ENCODE assay signal across 1 cellular context in the genomic region with DNA sequence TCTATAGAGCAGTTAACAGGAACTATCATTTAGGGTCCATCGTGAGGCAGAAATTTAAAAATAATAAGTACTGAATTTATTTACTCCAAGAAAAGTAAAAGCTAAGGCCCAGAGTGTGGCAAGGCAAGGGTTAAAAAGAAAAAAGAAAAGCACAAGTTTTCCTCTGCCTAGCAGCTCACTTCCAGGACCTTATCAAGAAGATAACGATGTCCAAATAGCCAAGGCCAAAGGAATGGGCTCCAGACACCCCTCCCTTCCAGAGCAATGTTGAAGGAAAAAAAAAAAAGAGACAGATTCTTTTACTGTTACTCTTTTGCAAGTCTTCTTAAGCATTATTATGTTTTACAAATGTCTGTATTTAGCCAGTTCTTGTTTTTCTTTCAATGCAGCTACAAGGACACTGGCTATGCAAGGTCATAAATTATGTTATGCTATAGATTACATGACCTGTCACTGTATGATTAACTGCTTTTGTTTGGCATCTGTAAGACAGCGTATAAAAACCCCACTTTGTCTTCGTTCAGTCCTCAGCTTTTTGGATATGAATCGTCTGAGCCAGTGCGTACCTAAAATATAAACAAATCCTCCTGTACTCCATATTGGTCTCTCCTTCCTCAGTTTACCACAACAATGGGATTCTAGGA.
TF ChIP-seq lines count a peak whose summit lies in the region.

No MANE protein-coding gene starts in this region.

TF ChIP-seq in HepG2, 621 proteins besides CTCF, POLR2A, EP300 and RAD21:
- TF ChIP-seq ZFP41 (CRISPR knock-in tag; IDR thresholded peaks at IDR 0.05; ENCODE audit: borderline replicate concordance) (no peak), ZNF652 (CRISPR knock-in tag; IDR thresholded peaks at IDR 0.05; ENCODE audit: borderline replicate concordance, low read depth) (peak; percentile 89)
- TF ChIP-seq, protein P1, sequence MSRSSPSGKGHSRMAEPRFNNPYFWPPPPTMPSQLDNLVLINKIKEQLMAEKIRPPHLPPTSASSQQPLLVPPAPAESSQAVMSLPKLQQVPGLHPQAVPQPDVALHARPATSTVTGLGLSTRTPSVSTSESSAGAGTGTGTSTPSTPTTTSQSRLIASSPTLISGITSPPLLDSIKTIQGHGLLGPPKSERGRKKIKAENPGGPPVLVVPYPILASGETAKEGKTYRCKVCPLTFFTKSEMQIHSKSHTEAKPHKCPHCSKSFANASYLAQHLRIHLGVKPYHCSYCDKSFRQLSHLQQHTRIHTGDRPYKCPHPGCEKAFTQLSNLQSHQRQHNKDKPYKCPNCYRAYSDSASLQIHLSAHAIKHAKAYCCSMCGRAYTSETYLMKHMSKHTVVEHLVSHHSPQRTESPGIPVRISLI (CRISPR knock-in tag; IDR thresholded peaks at IDR 0.05; ENCODE audit: borderline replicate concordance), result peak; percentile 40; the same call in 1 of the 2 replicates
